Comparison of ENCODE assay signal across 14 cellular contexts in the genomic region with DNA sequence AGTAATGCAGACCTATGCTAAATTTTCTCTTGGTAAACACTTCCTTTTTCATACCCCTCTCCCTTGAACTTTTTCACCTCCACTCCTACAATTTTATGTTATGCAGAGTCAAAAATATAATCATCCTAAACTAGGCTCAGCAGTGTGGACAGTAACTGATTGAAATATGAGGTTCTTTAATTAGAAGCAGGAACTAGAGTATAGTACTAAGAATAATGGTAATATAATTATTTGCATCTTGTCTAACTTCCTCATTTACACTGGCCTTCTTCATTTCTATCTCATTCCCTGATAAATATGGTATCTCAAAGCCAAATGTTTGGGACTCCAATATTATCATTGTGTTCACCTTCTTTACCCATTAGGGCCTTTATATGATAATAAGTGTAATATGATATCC.
A peak's percentile ranks its signal among the peaks of the same experiment; 100 is the strongest.
DNase-seq lines count a peak whose midpoint lies in the region; ATAC-seq lines count a peak whose summit lies in the region.
"Had no signal": no experiment of that assay in that cellular context is flagged by ENCODE, and none has a peak within 500 bp of the region (broad histone marks: within the 10 kb centered on the region; RNA-seq: fewer than 3 reads in every experiment).

No MANE protein-coding gene starts in this region.

- peak; percentile 49 for DNase-seq in NOMO-1 treated with dmso at 0.1 percent for 144 hours (lab: John Stamatoyannopoulos, UW; ENCODE audit: unreplicated experiment)
- DNase-seq in NCI-H1694 (lab: John Stamatoyannopoulos, UW) = no peak
- no peak for DNase-seq in NCI-H1092 (lab: John Stamatoyannopoulos, UW)
- no peak for DNase-seq in SHP77 treated with DMSO at 0.1 percent for 48 hours (lab: John Stamatoyannopoulos, UW)
- DNase-seq: activated CD4-positive, CD25-positive, alpha-beta regulatory T cell; activated gamma-delta T cell; left cardiac atrium; MG63; stimulated activated naive CD8-positive, alpha-beta T cell treated with anti-CD3 and anti-CD28 coated beads, Interleukin-15, Interleukin-2, amounts not matched to agents 100 U/mL and 50 U/mL, for 24 hours had no signal

- peak; percentile 72 for ATAC-seq in GM18502 (IDR thresholded peaks at IDR 0.05; ENCODE audit: poor library complexity, unreplicated experiment)
- ATAC-seq in GM21381 (IDR thresholded peaks at IDR 0.05; ENCODE audit: unreplicated experiment) = peak; percentile 50
- peak; percentile 59 for ATAC-seq in HG03045 (IDR thresholded peaks at IDR 0.05; ENCODE audit: unreplicated experiment)
- no peak for ATAC-seq in GM18861 (IDR thresholded peaks at IDR 0.05; ENCODE audit: unreplicated experiment)
- ATAC-seq: left cardiac atrium; Panc1; stimulated activated naive CD8-positive, alpha-beta T cell treated with anti-CD3 and anti-CD28 coated beads, Interleukin-15, Interleukin-2, amounts not matched to agents 100 U/mL and 50 U/mL, for 24 hours had no signal
